8 cellular contexts compared by ENCODE assay signal in genomic region chr14:88551094-88551870, GRCh38. TPM values are rescaled to one million over a fixed set of nuclear protein-coding genes. Genes with fewer than 3 reads are reported as not detected.
DNase-seq lines count a peak whose midpoint lies in the region; ATAC-seq and TF ChIP-seq lines count a peak whose summit lies in the region.

No MANE protein-coding gene starts in this region.

- H3K9ac ChIP-seq in neuronal stem cell (ENCODE audit: low read depth, low read length, poor library complexity): no peak overlapping the region

- no TSS peak for BruUV-seq in A673 (replicated peaks; lab: Mats Ljungman, UMichigan)

- H4K91ac ChIP-seq in neuronal stem cell (ENCODE audit: low read depth, low read length, poor library complexity): no peak overlapping the region

- DNase-seq in A673 (ENCODE audit: low spot score) (peak; percentile 93), NCI-H82 (lab: John Stamatoyannopoulos, UW) (peak; percentile 90), head of caudate nucleus (peak; percentile 76 to 95 (median 88)), neuronal stem cell (ENCODE audit: low spot score) (peak; percentile 73)
- peak; percentile 15 for DNase-seq in activated naive CD8-positive, alpha-beta T cell treated with anti-CD3 and anti-CD28 coated beads, Interleukin-2, amount 50 U/mL, for 16 hours (ENCODE audit: low read depth, low spot score)

- H3K4me2 ChIP-seq in neuronal stem cell (ENCODE audit: insufficient read depth, low read length, poor library complexity, severe bottlenecking): peak overlapping the region; percentile 60

- POLR2A ChIA-PET in A673 (lab: Charles Lee; ENCODE audit: low non-redundant PET): no interaction called here

- ATAC-seq in GM19463 (IDR thresholded peaks at IDR 0.05; ENCODE audit: unreplicated experiment) (peak; percentile 65), GM18511 (IDR thresholded peaks at IDR 0.05; ENCODE audit: unreplicated experiment) (no peak)

- no peak overlapping the region for H3K14ac ChIP-seq in neuronal stem cell (ENCODE audit: low read length)

- CTCF ChIA-PET in A673 (lab: Charles Lee): no interaction called here

- 0 out of 2 replicates have a peak, but pooled peaks have one; percentile 27 for TF ChIP-seq CTCF in A673 (conservative IDR thresholded peaks at IDR 0.05; ENCODE audit: low read depth, low read length)

- H3K9me3 ChIP-seq in A673 (ENCODE audit: low read depth, low read length, poor library complexity, severe bottlenecking) (no peaks in the 10 kb centered on the region), neuronal stem cell (replicated peaks in 1 of 2; ENCODE audit: control insufficient read depth in 2 of 2, insufficient read depth in 1 of 2, low read depth in 1 of 2, low read length in 2 of 2) (no peaks in the 10 kb centered on the region)

- H3K36me3 ChIP-seq in A673 (ENCODE audit: insufficient read depth, low read length, poor library complexity, severe bottlenecking) (no peaks in the 10 kb centered on the region), neuronal stem cell (replicated peaks in 1 of 2; ENCODE audit: control insufficient read depth in 2 of 2, insufficient read depth in 2 of 2, low read length in 2 of 2) (peaks cover 15 to 43% of the 10 kb centered on the region in 2 donors)

- peak overlapping the region; percentile 15 for H2BK5ac ChIP-seq in neuronal stem cell (ENCODE audit: low read length)

- no peak overlapping the region for H3K4ac ChIP-seq in neuronal stem cell (ENCODE audit: low read length)

- peaks cover 40% of the 10 kb centered on the region for H3K27me3 ChIP-seq in A673 (replicated peaks; ENCODE audit: insufficient read depth, low read depth, low read length, poor library complexity)
- no peaks in the 10 kb centered on the region for H3K27me3 ChIP-seq in neuronal stem cell (ENCODE audit: control insufficient read depth in 3 of 3, insufficient read depth in 3 of 3, low read depth in 1 of 3, low read length in 3 of 3)

- peak overlapping the region; percentile 69 for H3K18ac ChIP-seq in neuronal stem cell (ENCODE audit: low read length)

- H3K4me3 ChIP-seq in A673 (ENCODE audit: low read depth, low read length, poor library complexity, severe bottlenecking) (peak overlapping the region; percentile 75), neuronal stem cell (ENCODE audit: low read length in 2 of 2) (peak overlapping the region; percentile 53 to 74)

- H2BK120ac ChIP-seq in neuronal stem cell (ENCODE audit: low read depth, low read length): no peak overlapping the region

- H3K79me1 ChIP-seq in neuronal stem cell (ENCODE audit: low read depth, low read length): peaks cover 6% of the 10 kb centered on the region

- H3K4me1 ChIP-seq in A673 (ENCODE audit: insufficient read depth, low read length, poor library complexity, severe bottlenecking) (peaks cover 9% of the 10 kb centered on the region), neuronal stem cell (ENCODE audit: control insufficient read depth in 2 of 2, insufficient read depth in 1 of 2, low read depth in 1 of 2, low read length in 2 of 2) (peaks cover 5 to 10% of the 10 kb centered on the region in 2 donors)

- intact Hi-C loops in A673 (cut with micrococcal nuclease; ENCODE audit: unreplicated experiment): no loop called here
- intact Hi-C loops in head of caudate nucleus (cut with DNase I): loop anchor here (10.0 kb wide), 2 partner anchors 166 to 556 kb away; partner anchors contain the start of genes GALC and SPATA7

- H3K27ac ChIP-seq in A673 (ENCODE audit: low read depth, low read length, poor library complexity, severe bottlenecking) (no peak overlapping the region), neuronal stem cell (replicated peaks; ENCODE audit: low read length) (no peak overlapping the region), temporal lobe (ENCODE audit: low read depth, low read length) (peak overlapping the region; percentile 44)

- H2BK15ac ChIP-seq in neuronal stem cell (ENCODE audit: low read length): no peak overlapping the region

- no peak overlapping the region for H2BK12ac ChIP-seq in neuronal stem cell (ENCODE audit: low read length)

- H2AK5ac ChIP-seq in neuronal stem cell (ENCODE audit: low read depth, low read length): peak overlapping the region; percentile 47

- peak overlapping the region; percentile 5 for H3K23ac ChIP-seq in neuronal stem cell (ENCODE audit: low read depth, low read length, poor library complexity)

- no peak overlapping the region for H4K8ac ChIP-seq in neuronal stem cell (ENCODE audit: low read depth, low read length)

- WGBS in neuronal stem cell (ENCODE audit: extremely low coverage in 2 of 2, insufficient read length in 2 of 2, insufficient replicate concordance in 1 of 2), 2 donors: no CpG with 5 or more reads among the region's 50 CpGs

- peak overlapping the region; percentile 92 for H2AFZ ChIP-seq in neuronal stem cell (ENCODE audit: low read length)

RNA-seq across cellular contexts. Expression of gene PTPN21, which starts 3.5 kb away (rescaled TPM):
- 6.1 and 6.5 TPM in 2 replicates for total RNA-seq in A673 (2021)
- 12.5 TPM for polyA plus RNA-seq in neuronal stem cell (2013, experiment 1 of 2)
- 12.7 TPM for polyA plus RNA-seq in neuronal stem cell (2013, experiment 2 of 2)
- total RNA-seq in temporal lobe: 10.6 TPM

RNA-seq across cellular contexts. Expression of gene ZC3H14, which starts 11.6 kb away (rescaled TPM):
- total RNA-seq in A673 (2021): 91.0 and 93.2 TPM in 2 replicates
- 61.9 TPM for polyA plus RNA-seq in neuronal stem cell (2013, experiment 1 of 2)
- 63.0 TPM for polyA plus RNA-seq in neuronal stem cell (2013, experiment 2 of 2)
- total RNA-seq in temporal lobe: 53.8 TPM

Comparison
In these comparisons a context has a peak if more than half of its experiments do, and no peak if none do; other contexts are left out.
1. DNase-seq: peak in every context shown above with its lines; median percentile 93 in A673; 90 in NCI-H82; 88 in head of caudate nucleus; 73 in neuronal stem cell; 15 in activated naive CD8-positive, alpha-beta T cell treated with anti-CD3 and anti-CD28 coated beads, Interleukin-2, amount 50 U/mL, for 16 hours.